In the genomic region with DNA sequence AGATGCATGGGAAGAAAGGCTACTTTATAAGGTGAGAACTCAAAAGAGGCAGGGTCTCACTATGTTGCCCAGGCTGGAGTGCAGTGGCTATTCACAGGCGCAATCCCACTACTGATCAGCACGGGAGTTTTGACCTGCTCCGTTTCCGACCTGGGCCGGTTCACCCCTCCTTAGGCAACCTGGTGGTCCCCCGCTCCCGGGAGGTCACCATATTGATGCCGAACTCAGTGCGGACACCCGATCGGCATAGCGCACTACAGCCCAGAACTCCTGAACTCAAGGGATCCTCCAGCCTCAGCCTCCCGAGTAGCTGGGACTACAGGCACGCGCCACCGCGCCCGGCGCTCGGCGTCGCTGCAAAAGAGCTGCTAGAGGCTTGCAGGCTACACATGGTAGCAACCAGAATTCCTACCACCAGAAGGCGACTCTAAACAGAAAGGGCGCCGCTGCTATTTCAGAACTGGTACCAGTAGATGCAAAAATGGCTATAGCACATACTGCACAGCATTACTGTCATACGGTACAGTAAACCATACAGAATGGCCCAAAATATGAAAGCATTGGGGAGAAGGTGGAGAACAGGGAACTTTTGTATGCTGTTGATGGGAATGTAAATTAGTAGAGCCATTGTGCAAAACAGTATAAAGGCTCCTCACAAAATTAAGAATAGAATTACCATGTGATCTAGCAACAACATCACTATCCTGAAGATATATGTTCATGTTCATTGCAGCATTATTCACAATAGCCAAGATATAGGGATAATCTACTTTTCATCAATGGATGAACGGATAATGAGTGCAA, we compare ENCODE assay signal across 1 cellular context.
TF ChIP-seq lines count a peak whose summit lies in the region.

No MANE protein-coding gene starts in this region.

TF ChIP-seq in HEK293, 187 proteins besides CTCF, POLR2A, EP300 and RAD21 (continued from another document):
- 0 out of 2 replicates have a peak, but pooled peaks have one; percentile 34 for TF ChIP-seq ZNF561 (tag by site-specific recombination; IDR thresholded peaks at IDR 0.05; ENCODE audit: borderline replicate concordance)
- no peak for TF ChIP-seq GLI2 (tag by site-specific recombination; IDR thresholded peaks at IDR 0.05; ENCODE audit: borderline replicate concordance, low read depth)
- TF ChIP-seq SETDB1 (IDR thresholded peaks at IDR 0.05; ENCODE audit: insufficient read length, low read length) = peak; percentile 76
- TF ChIP-seq ZSCAN16 (tag by site-specific recombination; IDR thresholded peaks at IDR 0.05) = no peak
- TF ChIP-seq ZNF768 (tag by site-specific recombination; IDR thresholded peaks at IDR 0.05) = 0 out of 2 replicates have a peak, but pooled peaks have one; percentile 38
- TF ChIP-seq ZBTB48 (tag by site-specific recombination; IDR thresholded peaks at IDR 0.05) = 0 out of 2 replicates have a peak, but pooled peaks have one; percentile 18
- no peak; the same call in 1 of the 2 replicates for TF ChIP-seq ZNF660 (tag by site-specific recombination; IDR thresholded peaks at IDR 0.05)
- TF ChIP-seq KLF8 (tag by site-specific recombination; IDR thresholded peaks at IDR 0.05) = peak; percentile 25; the same call in 1 of the 2 replicates
- TF ChIP-seq, protein P1, sequence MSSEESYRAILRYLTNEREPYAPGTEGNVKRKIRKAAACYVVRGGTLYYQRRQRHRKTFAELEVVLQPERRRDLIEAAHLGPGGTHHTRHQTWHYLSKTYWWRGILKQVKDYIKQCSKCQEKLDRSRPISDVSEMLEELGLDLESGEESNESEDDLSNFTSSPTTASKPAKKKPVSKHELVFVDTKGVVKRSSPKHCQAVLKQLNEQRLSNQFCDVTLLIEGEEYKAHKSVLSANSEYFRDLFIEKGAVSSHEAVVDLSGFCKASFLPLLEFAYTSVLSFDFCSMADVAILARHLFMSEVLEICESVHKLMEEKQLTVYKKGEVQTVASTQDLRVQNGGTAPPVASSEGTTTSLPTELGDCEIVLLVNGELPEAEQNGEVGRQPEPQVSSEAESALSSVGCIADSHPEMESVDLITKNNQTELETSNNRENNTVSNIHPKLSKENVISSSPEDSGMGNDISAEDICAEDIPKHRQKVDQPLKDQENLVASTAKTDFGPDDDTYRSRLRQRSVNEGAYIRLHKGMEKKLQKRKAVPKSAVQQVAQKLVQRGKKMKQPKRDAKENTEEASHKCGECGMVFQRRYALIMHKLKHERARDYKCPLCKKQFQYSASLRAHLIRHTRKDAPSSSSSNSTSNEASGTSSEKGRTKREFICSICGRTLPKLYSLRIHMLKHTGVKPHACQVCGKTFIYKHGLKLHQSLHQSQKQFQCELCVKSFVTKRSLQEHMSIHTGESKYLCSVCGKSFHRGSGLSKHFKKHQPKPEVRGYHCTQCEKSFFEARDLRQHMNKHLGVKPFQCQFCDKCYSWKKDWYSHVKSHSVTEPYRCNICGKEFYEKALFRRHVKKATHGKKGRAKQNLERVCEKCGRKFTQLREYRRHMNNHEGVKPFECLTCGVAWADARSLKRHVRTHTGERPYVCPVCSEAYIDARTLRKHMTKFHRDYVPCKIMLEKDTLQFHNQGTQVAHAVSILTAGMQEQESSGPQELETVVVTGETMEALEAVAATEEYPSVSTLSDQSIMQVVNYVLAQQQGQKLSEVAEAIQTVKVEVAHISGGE (tag by site-specific recombination; conservative IDR thresholded peaks at IDR 0.05; ENCODE audit: low read depth) = no peak
- TF ChIP-seq ZNF2 (tag by site-specific recombination; IDR thresholded peaks at IDR 0.05) = 0 out of 2 replicates have a peak, but pooled peaks have one; percentile 54
- no peak for TF ChIP-seq ZNF560 (tag by site-specific recombination; IDR thresholded peaks at IDR 0.05; ENCODE audit: borderline replicate concordance)
- TF ChIP-seq ZBTB8A (tag by site-specific recombination; IDR thresholded peaks at IDR 0.05) = peak; percentile 34; the same call in 1 of the 2 replicates
